In the genomic region with DNA sequence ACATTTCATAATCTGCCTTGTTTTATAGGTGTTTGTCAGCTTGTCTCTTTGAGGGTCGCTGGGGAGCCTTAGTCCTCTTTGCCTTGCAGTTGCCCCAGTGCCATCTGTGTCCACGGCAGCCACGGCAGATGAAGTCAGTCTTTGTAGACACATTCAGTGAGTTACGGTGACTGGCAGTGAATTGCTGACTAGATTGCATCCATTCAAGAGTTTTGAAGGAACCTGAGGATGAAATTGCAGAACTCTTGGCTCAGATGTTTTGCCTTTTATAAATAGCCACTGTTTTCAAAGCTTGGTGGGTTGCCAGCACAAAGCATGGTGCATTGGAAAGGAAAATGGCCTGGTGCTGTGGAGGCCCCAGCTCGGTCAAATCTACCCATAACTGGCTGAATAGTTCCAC, we compare ENCODE assay signal across 12 cellular contexts.
DNase-seq lines count a peak whose midpoint lies in the region; ATAC-seq and TF ChIP-seq lines count a peak whose summit lies in the region.
"Had no signal": no experiment of that assay in that cellular context is flagged by ENCODE, and none has a peak within 500 bp of the region (broad histone marks: within the 10 kb centered on the region; RNA-seq: fewer than 3 reads in every experiment).

No MANE protein-coding gene starts in this region.

- POLR2A ChIA-PET in CD4-positive, alpha-beta T cell (lab: Charles Lee): no interaction called here

- no peak overlapping the region for H2AFZ ChIP-seq in GM23338

- peaks cover 7% of the 10 kb centered on the region for H3K27me3 Mint-ChIP-seq in GM23338 (ENCODE audit: insufficient read depth, low read depth, poor library complexity)
- H3K27me3 Mint-ChIP-seq in progenitor cell of endocrine pancreas: no peaks in the 10 kb centered on the region
- H3K27me3 Mint-ChIP-seq in CD4-positive, alpha-beta T cell: peaks cover 17% of the 10 kb centered on the region

- CTCF ChIA-PET in CD4-positive, alpha-beta T cell (lab: Charles Lee): no interaction called here

- H3K4me1 ChIP-seq in GM23338 (ENCODE audit: insufficient read depth) (peaks cover 49% of the 10 kb centered on the region), HAP-1 (peaks cover 23% of the 10 kb centered on the region)

- H3F3A ChIP-seq in GM23338 (replicated peaks; ENCODE audit: low read depth): peaks cover 5% of the 10 kb centered on the region; the same call in 1 of the 2 replicates

- no peak overlapping the region for H3K4me3 Mint-ChIP-seq in GM23338
- H3K4me3 Mint-ChIP-seq in progenitor cell of endocrine pancreas (ENCODE audit: low read depth): no peak overlapping the region
- no peak overlapping the region for H3K4me3 Mint-ChIP-seq in CD4-positive, alpha-beta T cell
- H3K4me3 Mint-ChIP-seq: activated naive CD4-positive, alpha-beta T cell treated with anti-CD3 and anti-CD28 coated beads for 36 hours; stimulated activated effector memory CD8-positive, alpha-beta T cell treated with anti-CD3 and anti-CD28 coated beads, Interleukin-12 subunit alpha, Interleukin-12 subunit beta, amount 100 ng/mL, for 72 hours had no signal

- no peaks in the 10 kb centered on the region for H3K9me3 Mint-ChIP-seq in GM23338
- H3K9me3 Mint-ChIP-seq in progenitor cell of endocrine pancreas (ENCODE audit: low read depth): no peaks in the 10 kb centered on the region
- H3K9me3 Mint-ChIP-seq in CD4-positive, alpha-beta T cell: no peaks in the 10 kb centered on the region
- H3K9me3 Mint-ChIP-seq: activated naive CD4-positive, alpha-beta T cell treated with anti-CD3 and anti-CD28 coated beads for 36 hours; stimulated activated effector memory CD8-positive, alpha-beta T cell treated with anti-CD3 and anti-CD28 coated beads, Interleukin-12 subunit alpha, Interleukin-12 subunit beta, amount 100 ng/mL, for 72 hours had no signal

- H3K9me3 ChIP-seq in CD4-positive, alpha-beta T cell (ENCODE audit: control insufficient read depth, low read length): no peaks in the 10 kb centered on the region
- no peaks in the 10 kb centered on the region for H3K9me3 ChIP-seq in HAP-1

- peaks cover 76% of the 10 kb centered on the region for H3K79me2 ChIP-seq in GM23338 (replicated peaks; ENCODE audit: insufficient read depth)

- H3K4me2 ChIP-seq in GM23338: peak overlapping the region; percentile 66

- no peak for ATAC-seq in GM23338
- ATAC-seq in CD4-positive, alpha-beta T cell (ENCODE audit: poor library complexity): no peak
- ATAC-seq in HG03432 (IDR thresholded peaks at IDR 0.05; ENCODE audit: unreplicated experiment): no peak
- ATAC-seq: stimulated activated effector memory CD8-positive, alpha-beta T cell treated with anti-CD3 and anti-CD28 coated beads, Interleukin-12 subunit alpha, Interleukin-12 subunit beta, amount 100 ng/mL, for 72 hours had no signal

- intact Hi-C loops in CD4-positive, alpha-beta T cell (cut with DNase I, micrococcal nuclease): loop anchor here in 1 of 2 experiments (10.0 kb wide), 2 partner anchors 124 to 274 kb away; a partner anchor contains a TSS

- H3K36me3 Mint-ChIP-seq in GM23338 (ENCODE audit: low read depth) (no peaks in the 10 kb centered on the region), progenitor cell of endocrine pancreas (ENCODE audit: insufficient read depth) (no peaks in the 10 kb centered on the region)
- no peaks in the 10 kb centered on the region for H3K36me3 Mint-ChIP-seq in CD4-positive, alpha-beta T cell (ENCODE audit: low read depth)
- H3K36me3 Mint-ChIP-seq: stimulated activated effector memory CD8-positive, alpha-beta T cell treated with anti-CD3 and anti-CD28 coated beads, Interleukin-12 subunit alpha, Interleukin-12 subunit beta, amount 100 ng/mL, for 72 hours had no signal

- DNase-seq in GM23338 (ENCODE audit: low spot score) (no peak), fibroblast of the conjunctiva (ENCODE audit: low read depth) (peak; percentile 30), progenitor cell of endocrine pancreas (ENCODE audit: low spot score, unreplicated experiment) (no peak), NCI-H774 (lab: John Stamatoyannopoulos, UW) (no peak), HAP-1 (ENCODE audit: low spot score in 2 of 2) (no peak)
- DNase-seq in CD4-positive, alpha-beta T cell: no peak
- DNase-seq: activated naive CD4-positive, alpha-beta T cell treated with anti-CD3 and anti-CD28 coated beads for 36 hours; DMS79 treated with DMSO at 0.1 percent for 48 hours; NCI-H2029 had no signal

- in situ Hi-C loops in HAP-1 (cut with MboI; ENCODE audit: low sequenced_read_pairs): loop anchor here (25.0 kb wide), 1 partner anchor 131 kb away; a partner anchor contains a TSS

- H3K27me3 ChIP-seq in GM23338 (ENCODE audit: insufficient read depth): no peaks in the 10 kb centered on the region
- peaks cover 18% of the 10 kb centered on the region for H3K27me3 ChIP-seq in CD4-positive, alpha-beta T cell (ENCODE audit: control insufficient read depth, insufficient read depth, low read length)
- H3K27me3 ChIP-seq in HAP-1 (ENCODE audit: low read depth): no peaks in the 10 kb centered on the region

- H3K36me3 ChIP-seq in GM23338 (ENCODE audit: insufficient read depth) (no peaks in the 10 kb centered on the region), HAP-1 (replicated peaks) (no peaks in the 10 kb centered on the region)

- H3K4me1 Mint-ChIP-seq in GM23338: peaks cover 56% of the 10 kb centered on the region
- peaks cover 63% of the 10 kb centered on the region for H3K4me1 Mint-ChIP-seq in progenitor cell of endocrine pancreas (ENCODE audit: low read depth)
- H3K4me1 Mint-ChIP-seq in CD4-positive, alpha-beta T cell (ENCODE audit: low read depth): peaks cover 6% of the 10 kb centered on the region

- H4K20me1 ChIP-seq in GM23338 (replicated peaks; ENCODE audit: insufficient read depth): no peaks in the 10 kb centered on the region

- TF ChIP-seq CTCF in GM23338 (conservative IDR thresholded peaks at IDR 0.05; ENCODE audit: low read depth in 2 of 2) (no peak), VCaP (conservative IDR thresholded peaks at IDR 0.05) (no peak), progenitor cell of endocrine pancreas (IDR thresholded peaks at IDR 0.05; ENCODE audit: unreplicated experiment) (no peak)
- no peak for TF ChIP-seq CTCF in CD4-positive, alpha-beta T cell (IDR thresholded peaks at IDR 0.05)

- peak overlapping the region; percentile 94 for H3K27ac Mint-ChIP-seq in GM23338
- peak overlapping the region; percentile 82 for H3K27ac Mint-ChIP-seq in progenitor cell of endocrine pancreas
- H3K27ac Mint-ChIP-seq in CD4-positive, alpha-beta T cell: no peak overlapping the region
- H3K27ac Mint-ChIP-seq: activated naive CD4-positive, alpha-beta T cell treated with anti-CD3 and anti-CD28 coated beads for 36 hours; stimulated activated effector memory CD8-positive, alpha-beta T cell treated with anti-CD3 and anti-CD28 coated beads, Interleukin-12 subunit alpha, Interleukin-12 subunit beta, amount 100 ng/mL, for 72 hours had no signal

- H3K4me3 ChIP-seq in GM23338 (peak overlapping the region; percentile 35; the same call in 1 of the 2 replicates), HAP-1 (no peak overlapping the region)

- no peaks in the 10 kb centered on the region for H3K9me2 ChIP-seq in GM23338 (ENCODE audit: insufficient read depth)

- peak overlapping the region; percentile 98 for H3K27ac ChIP-seq in GM23338 (ENCODE audit: low read depth)
- peak overlapping the region; percentile 86 for H3K27ac ChIP-seq in VCaP
- no peak overlapping the region for H3K27ac ChIP-seq in CD4-positive, alpha-beta T cell (ENCODE audit: low read depth, low read length)

TF ChIP-seq in GM23338, 12 proteins besides CTCF, POLR2A, EP300 and RAD21 (continues in another document):
- TF ChIP-seq ZNF331 (CRISPR knock-in tag; IDR thresholded peaks at IDR 0.05; ENCODE audit: low read depth) (no peak), POLR2AphosphoS5 (IDR thresholded peaks at IDR 0.05; ENCODE audit: low read depth) (no peak), EZH2phosphoT487 (IDR thresholded peaks at IDR 0.05; ENCODE audit: unreplicated experiment) (no peak), JUNB (IDR thresholded peaks at IDR 0.05; ENCODE audit: unreplicated experiment) (no peak), STAT1 (IDR thresholded peaks at IDR 0.05; ENCODE audit: unreplicated experiment) (no peak), ZNF114 (CRISPR knock-in tag; IDR thresholded peaks at IDR 0.05) (no peak), EZH2 (IDR thresholded peaks at IDR 0.05; ENCODE audit: low read depth, unreplicated experiment) (no peak)
- TF ChIP-seq, protein P1, sequence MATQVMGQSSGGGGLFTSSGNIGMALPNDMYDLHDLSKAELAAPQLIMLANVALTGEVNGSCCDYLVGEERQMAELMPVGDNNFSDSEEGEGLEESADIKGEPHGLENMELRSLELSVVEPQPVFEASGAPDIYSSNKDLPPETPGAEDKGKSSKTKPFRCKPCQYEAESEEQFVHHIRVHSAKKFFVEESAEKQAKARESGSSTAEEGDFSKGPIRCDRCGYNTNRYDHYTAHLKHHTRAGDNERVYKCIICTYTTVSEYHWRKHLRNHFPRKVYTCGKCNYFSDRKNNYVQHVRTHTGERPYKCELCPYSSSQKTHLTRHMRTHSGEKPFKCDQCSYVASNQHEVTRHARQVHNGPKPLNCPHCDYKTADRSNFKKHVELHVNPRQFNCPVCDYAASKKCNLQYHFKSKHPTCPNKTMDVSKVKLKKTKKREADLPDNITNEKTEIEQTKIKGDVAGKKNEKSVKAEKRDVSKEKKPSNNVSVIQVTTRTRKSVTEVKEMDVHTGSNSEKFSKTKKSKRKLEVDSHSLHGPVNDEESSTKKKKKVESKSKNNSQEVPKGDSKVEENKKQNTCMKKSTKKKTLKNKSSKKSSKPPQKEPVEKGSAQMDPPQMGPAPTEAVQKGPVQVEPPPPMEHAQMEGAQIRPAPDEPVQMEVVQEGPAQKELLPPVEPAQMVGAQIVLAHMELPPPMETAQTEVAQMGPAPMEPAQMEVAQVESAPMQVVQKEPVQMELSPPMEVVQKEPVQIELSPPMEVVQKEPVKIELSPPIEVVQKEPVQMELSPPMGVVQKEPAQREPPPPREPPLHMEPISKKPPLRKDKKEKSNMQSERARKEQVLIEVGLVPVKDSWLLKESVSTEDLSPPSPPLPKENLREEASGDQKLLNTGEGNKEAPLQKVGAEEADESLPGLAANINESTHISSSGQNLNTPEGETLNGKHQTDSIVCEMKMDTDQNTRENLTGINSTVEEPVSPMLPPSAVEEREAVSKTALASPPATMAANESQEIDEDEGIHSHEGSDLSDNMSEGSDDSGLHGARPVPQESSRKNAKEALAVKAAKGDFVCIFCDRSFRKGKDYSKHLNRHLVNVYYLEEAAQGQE (IDR thresholded peaks at IDR 0.05; ENCODE audit: unreplicated experiment): no peak
- TF ChIP-seq, protein P2, sequence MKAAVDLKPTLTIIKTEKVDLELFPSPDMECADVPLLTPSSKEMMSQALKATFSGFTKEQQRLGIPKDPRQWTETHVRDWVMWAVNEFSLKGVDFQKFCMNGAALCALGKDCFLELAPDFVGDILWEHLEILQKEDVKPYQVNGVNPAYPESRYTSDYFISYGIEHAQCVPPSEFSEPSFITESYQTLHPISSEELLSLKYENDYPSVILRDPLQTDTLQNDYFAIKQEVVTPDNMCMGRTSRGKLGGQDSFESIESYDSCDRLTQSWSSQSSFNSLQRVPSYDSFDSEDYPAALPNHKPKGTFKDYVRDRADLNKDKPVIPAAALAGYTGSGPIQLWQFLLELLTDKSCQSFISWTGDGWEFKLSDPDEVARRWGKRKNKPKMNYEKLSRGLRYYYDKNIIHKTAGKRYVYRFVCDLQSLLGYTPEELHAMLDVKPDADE (IDR thresholded peaks at IDR 0.05): no peak
